ENCODE assay signal across 14 cellular contexts in the genomic region with DNA sequence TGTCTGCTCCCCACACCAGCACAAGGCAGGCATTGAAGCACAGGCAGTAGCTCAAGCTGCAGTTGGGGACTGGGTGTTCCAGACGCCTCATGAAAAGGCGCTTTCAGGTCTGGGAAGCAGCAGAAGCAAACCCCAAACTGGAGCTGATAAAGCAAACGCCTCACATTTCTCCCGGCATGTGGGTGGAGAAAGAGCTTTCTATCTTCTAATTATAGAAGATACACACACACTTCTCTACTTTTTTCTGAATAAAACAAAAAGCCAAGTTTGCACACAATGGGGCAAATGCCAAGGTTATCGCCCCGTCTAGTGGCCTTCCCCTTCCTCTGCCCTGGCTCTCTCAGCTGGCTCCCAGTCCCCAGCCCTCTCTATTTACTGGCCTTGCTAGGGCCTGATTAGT.
"Had no signal": no experiment of that assay in that cellular context is flagged by ENCODE, and none has a peak within 500 bp of the region (broad histone marks: within the 10 kb centered on the region; RNA-seq: fewer than 3 reads in every experiment).

No MANE protein-coding gene starts in this region.

- H3K27me3 ChIP-seq: ascending aorta had no signal

- ATAC-seq: activated CD4-positive, CD25-positive, alpha-beta regulatory T cell treated with anti-CD3 and anti-CD28 coated beads, Interleukin-2, amount 50 U/mL, for 24 hours; gastroesophageal sphincter; left colon; natural killer cell treated with Interleukin-12 subunit alpha and Interleukin-12 subunit beta and Interleukin-15 and Interleukin-18, amount 100 ng/mL, for 72 hours had no signal

- H3K27ac ChIP-seq: ascending aorta, coronary artery, gastroesophageal sphincter, stomach, transverse colon had no signal

- DNase-seq: activated T-cell treated with anti-CD3 and anti-CD28 coated beads, Interleukin-2, amount 50 U/mL, for 1 hour; effector memory CD4-positive, alpha-beta T cell; immature natural killer cell; left colon; retina; SIG-M5; stimulated activated CD4-positive, alpha-beta T cell treated with anti-CD3 and anti-CD28 coated beads, Interleukin-4, amount 100 ng/mL, for 4 hours; stomach; transverse colon had no signal
